ENCODE assay signal across 20 cellular contexts in genomic region chr2:216485237-216485636, GRCh38.
"Had no signal": no experiment of that assay in that cellular context is flagged by ENCODE, and none has a peak within 500 bp of the region (broad histone marks: within the 10 kb centered on the region; RNA-seq: fewer than 3 reads in every experiment).

No MANE protein-coding gene starts in this region.

- H3K9me3 ChIP-seq: colonic mucosa, neutrophil, psoas muscle, right lobe of liver, thyroid gland had no signal

- H3K27me3 Mint-ChIP-seq: naive thymus-derived CD8-positive, alpha-beta T cell; stimulated activated naive B cell treated with anti-CD40 and anti-IgM and Interleukin-4, amounts not matched to agents 10 μg/mL and 1 μg/mL and 100 μg/mL, for 72 hours; type B pancreatic cell had no signal

- H3K27ac ChIP-seq: colonic mucosa, hepatocyte, psoas muscle, right lobe of liver, thyroid gland had no signal

- H3K4me1 ChIP-seq: colonic mucosa, psoas muscle, right lobe of liver, thyroid gland had no signal

- H3K27ac Mint-ChIP-seq: endodermal cell; stimulated activated naive B cell treated with anti-CD40 and anti-IgM and Interleukin-4, amounts not matched to agents 10 μg/mL and 1 μg/mL and 100 μg/mL, for 72 hours; type B pancreatic cell had no signal

- H3K4me3 ChIP-seq: colonic mucosa, hepatocyte, lung, psoas muscle, right lobe of liver, thyroid gland had no signal

- ATAC-seq: left colon; naive thymus-derived CD8-positive, alpha-beta T cell; psoas muscle; stimulated activated naive B cell treated with anti-CD40 and anti-IgM and Interleukin-4, amounts not matched to agents 10 μg/mL and 1 μg/mL and 100 μg/mL, for 72 hours had no signal

- DNase-seq: colonic mucosa; effector CD4-positive, alpha-beta T cell; endodermal cell; erythroblast; foreskin melanocyte; left colon; left ventricle myocardium superior; naive thymus-derived CD8-positive, alpha-beta T cell; psoas muscle; retina; right lobe of liver; stimulated activated CD4-positive, alpha-beta T cell treated with anti-CD3 and anti-CD28 coated beads, Interleukin-4, amount 100 ng/mL, for 24 hours; stimulated activated naive B cell treated with anti-CD40 and anti-IgM and Interleukin-4, amounts not matched to agents 10 μg/mL and 1 μg/mL and 100 μg/mL, for 72 hours; thyroid gland had no signal

- H3K4me1 Mint-ChIP-seq: endodermal cell; stimulated activated naive B cell treated with anti-CD40 and anti-IgM and Interleukin-4, amounts not matched to agents 10 μg/mL and 1 μg/mL and 100 μg/mL, for 72 hours had no signal

- FAIRE-seq: endothelial cell of umbilical vein, urothelium cell line had no signal

- H3K4me2 ChIP-seq: hepatocyte had no signal

- H2AFZ ChIP-seq: hepatocyte had no signal

- H3K27me3 ChIP-seq: colonic mucosa, hepatocyte, neutrophil, right lobe of liver, thyroid gland had no signal

- H3K4me3 Mint-ChIP-seq: endodermal cell; naive thymus-derived CD8-positive, alpha-beta T cell; stimulated activated naive B cell treated with anti-CD40 and anti-IgM and Interleukin-4, amounts not matched to agents 10 μg/mL and 1 μg/mL and 100 μg/mL, for 72 hours; type B pancreatic cell had no signal

- H3K79me2 ChIP-seq: hepatocyte had no signal

- H3K36me3 ChIP-seq: colonic mucosa had no signal

- H3K9me3 Mint-ChIP-seq: endodermal cell; naive thymus-derived CD8-positive, alpha-beta T cell; stimulated activated naive B cell treated with anti-CD40 and anti-IgM and Interleukin-4, amounts not matched to agents 10 μg/mL and 1 μg/mL and 100 μg/mL, for 72 hours; type B pancreatic cell had no signal
